ENCODE assay signal across 1 cellular context in the genomic region with DNA sequence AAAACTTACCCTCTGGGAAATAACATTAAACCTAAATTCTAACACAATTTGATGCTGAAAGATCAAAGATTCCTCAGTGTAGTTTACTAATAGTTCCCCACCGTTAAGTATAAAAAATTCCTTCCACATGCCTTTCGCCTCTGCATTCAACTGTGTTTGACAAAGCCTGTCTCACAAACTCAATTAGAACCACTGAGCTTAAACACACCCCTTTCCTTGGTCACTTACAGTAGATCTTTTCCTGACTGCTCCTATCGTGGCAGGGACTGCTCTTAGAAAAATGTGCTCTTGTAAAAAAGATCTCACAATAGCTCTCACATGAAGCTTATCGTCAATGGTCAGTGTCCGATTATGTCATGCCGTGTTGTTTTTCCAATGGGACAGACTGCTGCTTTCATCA.
TF ChIP-seq lines count a peak whose summit lies in the region.

No MANE protein-coding gene starts in this region.

TF ChIP-seq in HCT116, 20 proteins besides CTCF, POLR2A, EP300 and RAD21 (continued from another document):
- TF ChIP-seq, protein P1, sequence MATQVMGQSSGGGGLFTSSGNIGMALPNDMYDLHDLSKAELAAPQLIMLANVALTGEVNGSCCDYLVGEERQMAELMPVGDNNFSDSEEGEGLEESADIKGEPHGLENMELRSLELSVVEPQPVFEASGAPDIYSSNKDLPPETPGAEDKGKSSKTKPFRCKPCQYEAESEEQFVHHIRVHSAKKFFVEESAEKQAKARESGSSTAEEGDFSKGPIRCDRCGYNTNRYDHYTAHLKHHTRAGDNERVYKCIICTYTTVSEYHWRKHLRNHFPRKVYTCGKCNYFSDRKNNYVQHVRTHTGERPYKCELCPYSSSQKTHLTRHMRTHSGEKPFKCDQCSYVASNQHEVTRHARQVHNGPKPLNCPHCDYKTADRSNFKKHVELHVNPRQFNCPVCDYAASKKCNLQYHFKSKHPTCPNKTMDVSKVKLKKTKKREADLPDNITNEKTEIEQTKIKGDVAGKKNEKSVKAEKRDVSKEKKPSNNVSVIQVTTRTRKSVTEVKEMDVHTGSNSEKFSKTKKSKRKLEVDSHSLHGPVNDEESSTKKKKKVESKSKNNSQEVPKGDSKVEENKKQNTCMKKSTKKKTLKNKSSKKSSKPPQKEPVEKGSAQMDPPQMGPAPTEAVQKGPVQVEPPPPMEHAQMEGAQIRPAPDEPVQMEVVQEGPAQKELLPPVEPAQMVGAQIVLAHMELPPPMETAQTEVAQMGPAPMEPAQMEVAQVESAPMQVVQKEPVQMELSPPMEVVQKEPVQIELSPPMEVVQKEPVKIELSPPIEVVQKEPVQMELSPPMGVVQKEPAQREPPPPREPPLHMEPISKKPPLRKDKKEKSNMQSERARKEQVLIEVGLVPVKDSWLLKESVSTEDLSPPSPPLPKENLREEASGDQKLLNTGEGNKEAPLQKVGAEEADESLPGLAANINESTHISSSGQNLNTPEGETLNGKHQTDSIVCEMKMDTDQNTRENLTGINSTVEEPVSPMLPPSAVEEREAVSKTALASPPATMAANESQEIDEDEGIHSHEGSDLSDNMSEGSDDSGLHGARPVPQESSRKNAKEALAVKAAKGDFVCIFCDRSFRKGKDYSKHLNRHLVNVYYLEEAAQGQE (IDR thresholded peaks at IDR 0.05; ENCODE audit: low read depth) = no peak
- TF ChIP-seq FOSL1 (IDR thresholded peaks at IDR 0.05; ENCODE audit: low read depth) (no peak), SRF (IDR thresholded peaks at IDR 0.05; ENCODE audit: low read depth) (no peak)
